Comparison of ENCODE assay signal across 20 cellular contexts in genomic region chr9:1173986-1174385, GRCh38.
DNase-seq lines count a peak whose midpoint lies in the region; ATAC-seq and TF ChIP-seq lines count a peak whose summit lies in the region.
"Had no signal": no experiment of that assay in that cellular context is flagged by ENCODE, and none has a peak within 500 bp of the region (broad histone marks: within the 10 kb centered on the region; RNA-seq: fewer than 3 reads in every experiment).

No MANE protein-coding gene starts in this region.

- H3K4me3 ChIP-seq in AG09309 (ENCODE audit: control insufficient read depth, low read depth, low read length): no peak overlapping the region
- H3K4me3 ChIP-seq in fibroblast of mammary gland (ENCODE audit: control insufficient read depth, low read depth, low read length): no peak overlapping the region
- no peak overlapping the region for H3K4me3 ChIP-seq in osteoblast (ENCODE audit: insufficient read depth, low read length)
- no peak overlapping the region for H3K4me3 ChIP-seq in uterus
- H3K4me3 ChIP-seq: PC-9 had no signal

- H4K20me1 ChIP-seq in osteoblast (ENCODE audit: insufficient read depth, low read length): no peaks in the 10 kb centered on the region

- H3K4me1 ChIP-seq in osteoblast (ENCODE audit: insufficient read depth, low read length): no peaks in the 10 kb centered on the region
- H3K4me1 ChIP-seq in uterus: no peaks in the 10 kb centered on the region

- no peak for TF ChIP-seq POLR2A in uterus (IDR thresholded peaks at IDR 0.05)

- no peaks in the 10 kb centered on the region for H3K79me2 ChIP-seq in osteoblast (ENCODE audit: insufficient read depth, low read length)

- H3K4me2 ChIP-seq in osteoblast (ENCODE audit: insufficient read depth, low read length): no peak overlapping the region
- H3K4me2 ChIP-seq: PC-9 had no signal

- H3K36me3 ChIP-seq in osteoblast (ENCODE audit: insufficient read depth, low read length) (no peaks in the 10 kb centered on the region), uterus (no peaks in the 10 kb centered on the region)

- peak; percentile 28 for DNase-seq in AG09309 (ENCODE audit: low read depth)
- peak; percentile 19 for DNase-seq in GM03348 (ENCODE audit: low spot score)
- DNase-seq in NCI-H526 treated with DMSO at 0.1 percent for 48 hours (lab: John Stamatoyannopoulos, UW): peak; percentile 34
- peak; percentile 63 for DNase-seq in fibroblast of mammary gland (ENCODE audit: low read depth)
- DNase-seq in osteoblast (ENCODE audit: insufficient read length, low spot score, missing footprints): no peak
- DNase-seq in uterus: no peak
- DNase-seq in OCI-M1 (lab: John Stamatoyannopoulos, UW): no peak
- DNase-seq: DMS 273 treated with DMSO at 0.1 percent for 48 hours, DND-41, GDM1, IMR-90, NCI-H1436, NCI-H446, NCI-H774, PC-9, SIG-M5, T-helper 1 cell had no signal

- H3K27me3 ChIP-seq in osteoblast (ENCODE audit: insufficient read depth, low read length): no peaks in the 10 kb centered on the region
- no peaks in the 10 kb centered on the region for H3K27me3 ChIP-seq in uterus

- no peak for TF ChIP-seq CTCF in AG09309 (IDR thresholded peaks at IDR 0.05; ENCODE audit: control insufficient read depth, insufficient read depth, low read depth, low read length, missing control alignments)
- TF ChIP-seq CTCF in fibroblast of mammary gland (conservative IDR thresholded peaks at IDR 0.05; ENCODE audit: control insufficient read depth, insufficient read depth, low read depth, low read length): no peak
- no peak for TF ChIP-seq CTCF in osteoblast (IDR thresholded peaks at IDR 0.05; ENCODE audit: extremely low read depth, low read depth, low read length)
- TF ChIP-seq CTCF in uterus (IDR thresholded peaks at IDR 0.05): no peak

- no peak overlapping the region for H2AFZ ChIP-seq in osteoblast (ENCODE audit: low read length)
- H2AFZ ChIP-seq: PC-9 had no signal

- no peaks in the 10 kb centered on the region for H3K9me3 ChIP-seq in osteoblast (ENCODE audit: low read depth, low read length)
- H3K9me3 ChIP-seq in uterus: no peaks in the 10 kb centered on the region

- H3K27ac ChIP-seq in osteoblast (ENCODE audit: low read depth, low read length) (no peak overlapping the region), uterus (no peak overlapping the region)
- H3K27ac ChIP-seq: HL-60, PC-9, RWPE1 had no signal

- intact Hi-C loops in uterus (cut with DNase I; ENCODE audit: low total_unique reads): no loop called here

- no peak for ATAC-seq in HG03521 (IDR thresholded peaks at IDR 0.05; ENCODE audit: unreplicated experiment)

Comparison
In these comparisons a context has a peak if more than half of its experiments do, and no peak if none do; other contexts are left out.
1. DNase-seq: peak in AG09309 (single experiment), GM03348 (single experiment), NCI-H526 treated with DMSO at 0.1 percent for 48 hours (single experiment) and fibroblast of mammary gland (single experiment); none in osteoblast (single experiment), uterus (0 of 2) and OCI-M1 (single experiment).